Comparison of ENCODE assay signal across 23 cellular contexts in genomic region chr7:49125246-49125645, GRCh38.
DNase-seq lines count a peak whose midpoint lies in the region; ATAC-seq, FAIRE-seq and TF ChIP-seq lines count a peak whose summit lies in the region.
"Had no signal": no experiment of that assay in that cellular context is flagged by ENCODE, and none has a peak within 500 bp of the region (broad histone marks: within the 10 kb centered on the region; RNA-seq: fewer than 3 reads in every experiment).

No MANE protein-coding gene starts in this region.

- no peak overlapping the region for H4K8ac ChIP-seq in H1 (ENCODE audit: extremely low read depth, insufficient read depth, low read length)

- no peak for FAIRE-seq in H1 (lab: Jason Lieb, UNC)
- FAIRE-seq: D721Med, GM12878, GM19239, H54 had no signal

- no peaks in the 10 kb centered on the region for H3K23me2 ChIP-seq in H1 (ENCODE audit: low read depth, low read length)

- TF ChIP-seq RAD21 in H1 (IDR thresholded peaks at IDR 0.05 in 1 of 2, conservative IDR thresholded peaks at IDR 0.05 in 1 of 2; ENCODE audit: low read depth in 2 of 2, low read length in 2 of 2), result no peak

- no peak overlapping the region for H3K4me3 ChIP-seq in H1 (ENCODE audit: extremely low read depth in 1 of 4, insufficient read depth in 2 of 4, low read depth in 3 of 4, low read length in 4 of 4)
- H3K4me3 ChIP-seq in BE2C (ENCODE audit: low read depth, low read length), result no peak overlapping the region
- H3K4me3 ChIP-seq in Caco-2 (ENCODE audit: low read depth, low read length), result no peak overlapping the region
- H3K4me3 ChIP-seq: BLaER1, GM12878, GM23338, HAP-1 had no signal

- H2AFZ ChIP-seq in H1 (ENCODE audit: low read length), result 0 out of 2 replicates have a peak overlapping the region, but pooled peaks have one; percentile 35
- H2AFZ ChIP-seq: GM23338 had no signal

- H3K4me1 ChIP-seq in H1 (replicated peaks in 1 of 4; ENCODE audit: control insufficient read depth in 3 of 4, insufficient read depth in 4 of 4, low read length in 3 of 4) (peaks cover 0 to 4% (median 3%) of the 10 kb centered on the region in 4 experiments; a peak in 3 of 7 replicates), BE2C (no peaks in the 10 kb centered on the region), Caco-2 (no peaks in the 10 kb centered on the region)
- H3K4me1 ChIP-seq: BLaER1, HAP-1 had no signal

- no peak overlapping the region for H3K18ac ChIP-seq in H1 (ENCODE audit: extremely low read depth, low read length)

- H2BK5ac ChIP-seq in H1 (ENCODE audit: low read depth, low read length), result no peak overlapping the region

- H4K5ac ChIP-seq in H1 (ENCODE audit: insufficient read length, low read depth, low read length), result no peak overlapping the region

- H3K36me3 Mint-ChIP-seq in Caco-2 (ENCODE audit: insufficient read depth, unreplicated experiment), result no peaks in the 10 kb centered on the region
- H3K36me3 Mint-ChIP-seq: CD4-positive, CD25-positive, alpha-beta regulatory T cell; CD8-positive, alpha-beta memory T cell had no signal

- H3K14ac ChIP-seq in H1 (ENCODE audit: insufficient read length), result no peak overlapping the region

- H3K27me3 Mint-ChIP-seq in Caco-2 (ENCODE audit: insufficient read depth, unreplicated experiment), result peaks cover 5% of the 10 kb centered on the region
- H3K27me3 Mint-ChIP-seq: CD4-positive, CD25-positive, alpha-beta regulatory T cell; CD8-positive, alpha-beta memory T cell had no signal

- no peak overlapping the region for H2AK5ac ChIP-seq in H1 (ENCODE audit: low read depth, low read length)

- no peak overlapping the region for H2BK15ac ChIP-seq in H1 (ENCODE audit: low read length)

- no peak overlapping the region for H3K4ac ChIP-seq in H1 (replicated peaks; ENCODE audit: insufficient read length, low read depth, low read length)

- H3K4me1 Mint-ChIP-seq in Caco-2 (ENCODE audit: low read depth, unreplicated experiment), result no peaks in the 10 kb centered on the region
- H3K4me1 Mint-ChIP-seq: CD4-positive, CD25-positive, alpha-beta regulatory T cell; CD8-positive, alpha-beta memory T cell had no signal

- no peak for TF ChIP-seq POLR2A in H1 (IDR thresholded peaks at IDR 0.05; ENCODE audit: control extremely low read depth in 1 of 2, low read depth in 2 of 2, low read length in 2 of 2)

- H3K9ac ChIP-seq in H1 (replicated peaks in 1 of 4; ENCODE audit: extremely low read depth in 1 of 4, low read depth in 3 of 4, low read length in 3 of 4), result no peak overlapping the region
- H3K9ac ChIP-seq: BLaER1 had no signal

- H3K4me3 Mint-ChIP-seq in Caco-2 (ENCODE audit: unreplicated experiment), result no peak overlapping the region
- H3K4me3 Mint-ChIP-seq: CD4-positive, CD25-positive, alpha-beta regulatory T cell; CD8-positive, alpha-beta memory T cell; GM23338; HFFc6 had no signal

- 82% methylated on average over 3 of the region's 3 CpGs; no CpG with 5 or more reads in 1 of the 2 experiments for WGBS in H1 (ENCODE audit: extremely low coverage in 1 of 2, insufficient coverage in 1 of 2, insufficient read length in 1 of 2, insufficient replicate concordance in 2 of 2, low coverage in 1 of 2, low lambda C conversion rate in 2 of 2, missing lambda C conversion rate in 1 of 2), 2 experiments

- H2BK12ac ChIP-seq in H1 (ENCODE audit: low read depth, low read length), result no peak overlapping the region

- peak; percentile 59 for DNase-seq in Caki2 (ENCODE audit: low read depth)
- DNase-seq in H1 (ENCODE audit: low read depth in 1 of 2, low spot score in 2 of 2), result no peak
- DNase-seq in kidney tubule cell (ENCODE audit: low spot score), result peak; percentile 19
- no peak for DNase-seq in D341Med (ENCODE audit: low spot score)
- no peak for DNase-seq in BE2C
- DNase-seq in Caco-2, result no peak
- DNase-seq: 8988T; CD4-positive, CD25-positive, alpha-beta regulatory T cell; CD8-positive, alpha-beta memory T cell; DMS 273 treated with DMSO at 0.1 percent for 48 hours; DMS79; EL; GDM1; HFFc6 had no signal

- H4K91ac ChIP-seq in H1 (replicated peaks; ENCODE audit: insufficient read length, low read length), result no peak overlapping the region

- POLR2A ChIA-PET in H1 (lab: Charles Lee; ENCODE audit: partially characterized antibody), result no interaction called here
- POLR2A ChIA-PET in Caco-2 (lab: Charles Lee), result no interaction called here

- H2BK120ac ChIP-seq in H1 (replicated peaks; ENCODE audit: low read depth, low read length), result no peak overlapping the region

- intact Hi-C loops in Caco-2 (cut with micrococcal nuclease; ENCODE audit: unreplicated experiment), result no loop called here

- no peak overlapping the region for H2BK20ac ChIP-seq in H1 (ENCODE audit: low read length)

- no peak for TF ChIP-seq EP300 in H1 (IDR thresholded peaks at IDR 0.05; ENCODE audit: borderline replicate concordance in 1 of 2, low read depth in 2 of 2, low read length in 2 of 2)

- CTCF ChIA-PET in H1 (lab: Charles Lee; ENCODE audit: partially characterized antibody), result interaction anchor here (0.7 kb wide), 1 partner anchor 1245 kb away, joined by 3 read pairs; no protein-coding TSS in a partner anchor
- CTCF ChIA-PET in Caco-2 (lab: Charles Lee), result no interaction called here

- no peak overlapping the region for H3K27ac ChIP-seq in H1 (ENCODE audit: low read depth, low read length)
- H3K27ac ChIP-seq: BLaER1, C4-2B had no signal

- H3K27me3 ChIP-seq in H1 (replicated peaks in 1 of 4; ENCODE audit: control insufficient read depth in 3 of 4, extremely low read depth in 1 of 4, insufficient read depth in 3 of 4, low read length in 3 of 4) (no peaks in the 10 kb centered on the region), BE2C (no peaks in the 10 kb centered on the region), Caco-2 (replicated peaks; ENCODE audit: control insufficient read depth, insufficient read depth, low read length) (no peaks in the 10 kb centered on the region)
- H3K27me3 ChIP-seq: BLaER1 had no signal

- in situ Hi-C loops in Caki2 (cut with HindIII; ENCODE audit: low pct_unique_long_range_greater_than_20kb, low sequenced_read_pairs), result no loop called here

- no peaks in the 10 kb centered on the region for H3K79me2 ChIP-seq in H1 (ENCODE audit: control insufficient read depth in 1 of 2, insufficient read depth in 2 of 2, low read length in 2 of 2)

- no peak overlapping the region for H3K23ac ChIP-seq in H1 (ENCODE audit: insufficient read length)

- H3K36me3 ChIP-seq in H1 (ENCODE audit: control insufficient read depth in 2 of 4, insufficient read depth in 4 of 4, low read length in 3 of 4), result no peaks in the 10 kb centered on the region
- no peaks in the 10 kb centered on the region for H3K36me3 ChIP-seq in BE2C
- H3K36me3 ChIP-seq in Caco-2 (ENCODE audit: control insufficient read depth, insufficient read depth, low read length), result no peaks in the 10 kb centered on the region
- H3K36me3 ChIP-seq: BLaER1, HAP-1 had no signal

- H3K79me1 ChIP-seq in H1 (ENCODE audit: low read depth, low read length), result no peaks in the 10 kb centered on the region

- no peaks in the 10 kb centered on the region for H3K9me3 Mint-ChIP-seq in Caco-2 (ENCODE audit: unreplicated experiment)

- H3K56ac ChIP-seq in H1 (replicated peaks; ENCODE audit: insufficient read length, low read depth, low read length), result no peak overlapping the region

- BruUV-seq in Caco-2 (replicated peaks; lab: Mats Ljungman, UMichigan), result no TSS peak

- no peak for ATAC-seq in HG02973 (IDR thresholded peaks at IDR 0.05; ENCODE audit: unreplicated experiment)
- ATAC-seq: GM12878, GM23338 had no signal

- no peaks in the 10 kb centered on the region for H3K9me3 ChIP-seq in H1 (ENCODE audit: insufficient read depth in 2 of 2, low read depth in 1 of 2, low read length in 1 of 2)
- no peaks in the 10 kb centered on the region for H3K9me3 ChIP-seq in BE2C
- H3K9me3 ChIP-seq in Caco-2, result no peaks in the 10 kb centered on the region
- H3K9me3 ChIP-seq: BLaER1, HAP-1 had no signal

- H4K20me1 ChIP-seq in H1 (replicated peaks in 1 of 2; ENCODE audit: control insufficient read depth in 1 of 2, insufficient read depth in 2 of 2, low read length in 2 of 2), result no peaks in the 10 kb centered on the region
- H4K20me1 ChIP-seq: BLaER1 had no signal

- no peak overlapping the region for H3K27ac Mint-ChIP-seq in Caco-2 (ENCODE audit: unreplicated experiment)
- H3K27ac Mint-ChIP-seq: CD4-positive, CD25-positive, alpha-beta regulatory T cell; CD8-positive, alpha-beta memory T cell; GM23338; HFFc6 had no signal

- no peak overlapping the region for H3K4me2 ChIP-seq in H1 (ENCODE audit: insufficient read depth in 1 of 2, low read depth in 2 of 2, low read length in 2 of 2)
- H3K4me2 ChIP-seq: BLaER1, GM23338 had no signal

- TF ChIP-seq CTCF in H1 (IDR thresholded peaks at IDR 0.05; ENCODE audit: control extremely low read depth in 1 of 3, insufficient read depth in 1 of 3, low read depth in 1 of 3, low read length in 3 of 3) (no peak), BE2C (IDR thresholded peaks at IDR 0.05; ENCODE audit: low read depth, low read length) (no peak), Caco-2 (IDR thresholded peaks at IDR 0.05; ENCODE audit: insufficient read depth in 1 of 2, low read depth in 1 of 2, low read length in 1 of 2, severe bottlenecking in 1 of 2, unreplicated experiment in 1 of 2) (no peak)

TF ChIP-seq in H1, 55 proteins besides CTCF, POLR2A, EP300 and RAD21:
- TF ChIP-seq TEAD4 (IDR thresholded peaks at IDR 0.05; ENCODE audit: low read depth, low read length), result no peak
- no peak for TF ChIP-seq SUZ12 (IDR thresholded peaks at IDR 0.05; ENCODE audit: low read length)
- no peak for TF ChIP-seq SIRT6 (IDR thresholded peaks at IDR 0.05; ENCODE audit: low read length)
- TF ChIP-seq NRF1 (IDR thresholded peaks at IDR 0.05; ENCODE audit: low read depth, low read length), result no peak
- no peak for TF ChIP-seq BRCA1 (IDR thresholded peaks at IDR 0.05; ENCODE audit: low read depth, low read length)

Comparison
In these comparisons a context has a peak if more than half of its experiments do, and no peak if none do; other contexts are left out.
1. DNase-seq: peak in Caki2 (single experiment) and kidney tubule cell (single experiment); none in H1 (0 of 2), D341Med (single experiment), BE2C (single experiment) and Caco-2 (0 of 2).